ENCODE assay signal across 29 cellular contexts in the genomic region with DNA sequence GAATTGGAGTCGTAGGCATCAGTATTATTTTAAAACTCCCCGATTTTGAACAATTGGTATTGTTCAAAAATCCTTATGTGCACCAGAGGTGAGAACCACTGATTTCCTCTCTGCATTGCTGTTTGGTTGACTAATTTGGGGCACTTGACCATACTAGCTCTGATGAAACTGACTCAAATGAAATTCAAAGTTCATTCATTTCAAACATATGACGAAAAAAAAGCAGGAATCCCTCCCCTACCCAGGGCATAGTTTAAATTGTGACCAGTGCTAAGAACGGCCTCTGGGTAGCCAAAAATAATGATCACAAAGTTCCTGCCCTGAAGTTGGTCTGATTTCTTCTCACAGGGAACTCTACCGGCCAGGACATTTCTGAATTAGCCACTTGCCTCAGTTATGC.
"Had no signal": no experiment of that assay in that cellular context is flagged by ENCODE, and none has a peak within 500 bp of the region (broad histone marks: within the 10 kb centered on the region; RNA-seq: fewer than 3 reads in every experiment).

No MANE protein-coding gene starts in this region.

- H3K9me3 Mint-ChIP-seq: dendritic cell treated with granulocyte-macrophage colony-stimulating factor and Interleukin-4, amounts not matched to agents 40 ng/mL and 50 ng/mL, for 4 days; memory B cell; neural progenitor cell; stimulated activated memory B cell treated with anti-CD40 and anti-IgM and Interleukin-4, amounts not matched to agents 10 μg/mL and 1 μg/mL and 100 μg/mL, for 72 hours had no signal

- H3K4me2 ChIP-seq: neural progenitor cell had no signal

- H3K4me3 ChIP-seq: colonic mucosa, gastrocnemius medialis, lung, neural progenitor cell, prostate gland, right atrium auricular region, sigmoid colon, thoracic aorta, tibial nerve, upper lobe of left lung, uterus had no signal

- H3K4me3 Mint-ChIP-seq: dendritic cell treated with granulocyte-macrophage colony-stimulating factor and Interleukin-4, amounts not matched to agents 40 ng/mL and 50 ng/mL, for 4 days; endodermal cell; memory B cell; nephron; neural progenitor cell; stimulated activated memory B cell treated with anti-CD40 and anti-IgM and Interleukin-4, amounts not matched to agents 10 μg/mL and 1 μg/mL and 100 μg/mL, for 72 hours had no signal

- H3K36me3 ChIP-seq: colonic mucosa, gastrocnemius medialis, neural progenitor cell, prostate gland, right atrium auricular region, sigmoid colon, thoracic aorta, tibial nerve, upper lobe of left lung, uterus had no signal

- H3K9ac ChIP-seq: neural progenitor cell had no signal

- H3K27me3 ChIP-seq: colonic mucosa, gastrocnemius medialis, neural progenitor cell, right atrium auricular region, sigmoid colon, upper lobe of left lung, uterus had no signal

- H3K27ac Mint-ChIP-seq: dendritic cell treated with granulocyte-macrophage colony-stimulating factor and Interleukin-4, amounts not matched to agents 40 ng/mL and 50 ng/mL, for 4 days; endodermal cell; memory B cell; nephron; neural progenitor cell; stimulated activated memory B cell treated with anti-CD40 and anti-IgM and Interleukin-4, amounts not matched to agents 10 μg/mL and 1 μg/mL and 100 μg/mL, for 72 hours had no signal

- H3K36me3 Mint-ChIP-seq: memory B cell; neural progenitor cell; stimulated activated memory B cell treated with anti-CD40 and anti-IgM and Interleukin-4, amounts not matched to agents 10 μg/mL and 1 μg/mL and 100 μg/mL, for 72 hours had no signal

- ATAC-seq: esophagus mucosa; gastrocnemius medialis; left colon; left ventricle myocardium superior; stimulated activated memory B cell treated with anti-CD40 and anti-IgM and Interleukin-4, amounts not matched to agents 10 μg/mL and 1 μg/mL and 100 μg/mL, for 72 hours; stimulated activated naive CD8-positive, alpha-beta T cell treated with anti-CD3 and anti-CD28 coated beads, Interleukin-15, Interleukin-2, amounts not matched to agents 100 U/mL and 50 U/mL, for 24 hours had no signal

- H2AFZ ChIP-seq: neural progenitor cell had no signal

- H3K27ac ChIP-seq: colonic mucosa, epithelial cell of prostate, gastrocnemius medialis, neural progenitor cell, prostate gland, right atrium auricular region, sigmoid colon, thoracic aorta, tibial nerve, upper lobe of left lung, uterus had no signal

- H3K4me1 ChIP-seq: colonic mucosa, gastrocnemius medialis, neural progenitor cell, prostate gland, right atrium auricular region, sigmoid colon, upper lobe of left lung, uterus had no signal

- H3K4me1 Mint-ChIP-seq: endodermal cell; memory B cell; neural progenitor cell; stimulated activated memory B cell treated with anti-CD40 and anti-IgM and Interleukin-4, amounts not matched to agents 10 μg/mL and 1 μg/mL and 100 μg/mL, for 72 hours had no signal

- H3K27me3 Mint-ChIP-seq: dendritic cell treated with granulocyte-macrophage colony-stimulating factor and Interleukin-4, amounts not matched to agents 40 ng/mL and 50 ng/mL, for 4 days; memory B cell; stimulated activated memory B cell treated with anti-CD40 and anti-IgM and Interleukin-4, amounts not matched to agents 10 μg/mL and 1 μg/mL and 100 μg/mL, for 72 hours had no signal

- DNase-seq: colonic mucosa; effector CD8-positive, alpha-beta T cell; endodermal cell; foreskin fibroblast; gastrocnemius medialis; head of caudate nucleus; islet precursor cell; kidney glomerular epithelial cell; left colon; left ventricle myocardium superior; nucleus accumbens; sigmoid colon; stimulated activated CD4-positive, alpha-beta T cell treated with anti-CD3 and anti-CD28 coated beads, Interleukin-2, amount 100 ng/mL, for 24 hours; stimulated activated CD4-positive, alpha-beta T cell treated with anti-CD3 and anti-CD28 coated beads, Interleukin-4, amount 100 ng/mL, for 24 hours; stimulated activated naive CD8-positive, alpha-beta T cell treated with anti-CD3 and anti-CD28 coated beads, Interleukin-15, Interleukin-2, amounts not matched to agents 100 U/mL and 50 U/mL, for 24 hours; upper lobe of left lung; uterus had no signal

- H3K9me3 ChIP-seq: colonic mucosa, gastrocnemius medialis, prostate gland, right atrium auricular region, sigmoid colon, thoracic aorta, tibial nerve, upper lobe of left lung, uterus had no signal
